In the genomic region with DNA sequence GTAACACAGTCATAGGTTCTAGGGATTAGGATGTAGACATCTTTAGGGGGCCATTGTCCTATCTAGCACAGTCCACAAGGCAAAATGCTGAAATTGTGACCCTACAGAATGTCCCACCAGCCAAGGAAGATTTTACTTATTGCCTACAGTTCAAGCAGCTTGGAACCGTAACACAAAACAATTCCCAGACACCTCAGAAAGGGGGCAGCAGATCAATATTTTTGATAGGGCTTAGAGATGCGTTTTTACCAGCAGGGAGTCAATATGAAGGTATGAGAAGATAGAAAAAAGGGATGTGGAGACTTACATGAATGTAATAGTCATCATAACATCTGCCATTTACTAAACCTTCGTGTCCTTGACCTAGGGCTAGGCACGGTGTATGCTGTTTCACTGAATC, we compare ENCODE assay signal across 10 cellular contexts.
DNase-seq lines count a peak whose midpoint lies in the region; ATAC-seq, FAIRE-seq and TF ChIP-seq lines count a peak whose summit lies in the region.
"Had no signal": no experiment of that assay in that cellular context is flagged by ENCODE, and none has a peak within 500 bp of the region (broad histone marks: within the 10 kb centered on the region; RNA-seq: fewer than 3 reads in every experiment).

No MANE protein-coding gene starts in this region.

- TF ChIP-seq CTCF in GM06990 (IDR thresholded peaks at IDR 0.05; ENCODE audit: insufficient read depth, low read length, poor library complexity, severe bottlenecking) = peak; percentile 49

- no peaks in the 10 kb centered on the region for H3K27me3 ChIP-seq in GM06990 (replicated peaks; ENCODE audit: control insufficient read depth, insufficient read depth, low read length)

- ATAC-seq in memory B cell (ENCODE audit: low read depth) (peak; percentile 35), sciatic nerve (no peak), GM18907 (IDR thresholded peaks at IDR 0.05; ENCODE audit: unreplicated experiment) (no peak)
- ATAC-seq: naive thymus-derived CD4-positive, alpha-beta T cell had no signal

- DNase-seq in GM06990 (ENCODE audit: extremely low read depth, insufficient read length) = no peak
- no peak for DNase-seq in HTR-8/SVneo (ENCODE audit: insufficient read length, low spot score)
- DNase-seq in memory B cell (ENCODE audit: low spot score in 2 of 2) = no peak
- DNase-seq in activated CD8-positive, alpha-beta memory T cell treated with anti-CD3 and anti-CD28 coated beads, Interleukin-2, amount 50 U/mL, for 4 hours = no peak
- no peak for DNase-seq in activated T-helper 2 cell treated with anti-CD3 and anti-CD28 coated beads, Interferon-gamma antibody, Interleukin-2, Interleukin-4, amounts not matched to agents 10 μg/mL and 5 μg/mL and 100 μg/mL, durations not matched to agents 14 hours and 24 hours and 36 hours (ENCODE audit: low spot score)
- DNase-seq in sciatic nerve (ENCODE audit: low spot score) = no peak

- no peak overlapping the region for H3K4me3 ChIP-seq in GM06990 (replicated peaks; ENCODE audit: low read depth, low read length)

- no peaks in the 10 kb centered on the region for H3K9me3 Mint-ChIP-seq in memory B cell
- H3K9me3 Mint-ChIP-seq in activated T-helper 2 cell treated with anti-CD3 and anti-CD28 coated beads, Interferon-gamma antibody, Interleukin-2, Interleukin-4, amounts not matched to agents 10 μg/mL and 5 μg/mL and 100 μg/mL, durations not matched to agents 14 hours and 24 hours and 36 hours = no peaks in the 10 kb centered on the region
- H3K9me3 Mint-ChIP-seq: naive thymus-derived CD4-positive, alpha-beta T cell had no signal

- intact Hi-C loops in activated T-helper 2 cell treated with anti-CD3 and anti-CD28 coated beads, Interferon-gamma antibody, Interleukin-2, Interleukin-4, amounts not matched to agents 10 μg/mL and 5 μg/mL and 100 μg/mL, durations not matched to agents 14 hours and 24 hours and 36 hours (cut with micrococcal nuclease) = no loop called here
- intact Hi-C loops in sciatic nerve (cut with DNase I) = no loop called here

- no peaks in the 10 kb centered on the region for H3K36me3 ChIP-seq in GM06990 (ENCODE audit: control insufficient read depth, insufficient read depth, low read length)

- peaks cover 1% of the 10 kb centered on the region for H3K27me3 Mint-ChIP-seq in memory B cell
- H3K27me3 Mint-ChIP-seq in activated T-helper 2 cell treated with anti-CD3 and anti-CD28 coated beads, Interferon-gamma antibody, Interleukin-2, Interleukin-4, amounts not matched to agents 10 μg/mL and 5 μg/mL and 100 μg/mL, durations not matched to agents 14 hours and 24 hours and 36 hours (ENCODE audit: low read depth) = no peaks in the 10 kb centered on the region
- H3K27me3 Mint-ChIP-seq: naive thymus-derived CD4-positive, alpha-beta T cell had no signal

- FAIRE-seq in HTR-8/SVneo (lab: Jason Lieb, UNC) = peak; percentile 13
- FAIRE-seq in TTC549 (lab: Jason Lieb, UNC) = peak; percentile 93
- FAIRE-seq: RCC 7860 had no signal

- no peak overlapping the region for H3K27ac Mint-ChIP-seq in memory B cell
- no peak overlapping the region for H3K27ac Mint-ChIP-seq in activated T-helper 2 cell treated with anti-CD3 and anti-CD28 coated beads, Interferon-gamma antibody, Interleukin-2, Interleukin-4, amounts not matched to agents 10 μg/mL and 5 μg/mL and 100 μg/mL, durations not matched to agents 14 hours and 24 hours and 36 hours
- H3K27ac Mint-ChIP-seq: naive thymus-derived CD4-positive, alpha-beta T cell had no signal

- H3K4me1 Mint-ChIP-seq in memory B cell = no peaks in the 10 kb centered on the region
- H3K4me1 Mint-ChIP-seq in activated T-helper 2 cell treated with anti-CD3 and anti-CD28 coated beads, Interferon-gamma antibody, Interleukin-2, Interleukin-4, amounts not matched to agents 10 μg/mL and 5 μg/mL and 100 μg/mL, durations not matched to agents 14 hours and 24 hours and 36 hours (ENCODE audit: low read depth) = no peaks in the 10 kb centered on the region
- H3K4me1 Mint-ChIP-seq: naive thymus-derived CD4-positive, alpha-beta T cell had no signal

- no peak overlapping the region for H3K4me3 Mint-ChIP-seq in memory B cell
- no peak overlapping the region for H3K4me3 Mint-ChIP-seq in activated T-helper 2 cell treated with anti-CD3 and anti-CD28 coated beads, Interferon-gamma antibody, Interleukin-2, Interleukin-4, amounts not matched to agents 10 μg/mL and 5 μg/mL and 100 μg/mL, durations not matched to agents 14 hours and 24 hours and 36 hours (ENCODE audit: low read depth)
- H3K4me3 Mint-ChIP-seq: naive thymus-derived CD4-positive, alpha-beta T cell had no signal

- no peaks in the 10 kb centered on the region for H3K36me3 Mint-ChIP-seq in memory B cell
- H3K36me3 Mint-ChIP-seq in activated T-helper 2 cell treated with anti-CD3 and anti-CD28 coated beads, Interferon-gamma antibody, Interleukin-2, Interleukin-4, amounts not matched to agents 10 μg/mL and 5 μg/mL and 100 μg/mL, durations not matched to agents 14 hours and 24 hours and 36 hours (ENCODE audit: low read depth) = no peaks in the 10 kb centered on the region
- H3K36me3 Mint-ChIP-seq: naive thymus-derived CD4-positive, alpha-beta T cell had no signal
